In genomic region chr7:88111136-88111748, GRCh38 we compare ENCODE assay signal across 8 cellular contexts.
DNase-seq lines count a peak whose midpoint lies in the region; ATAC-seq and TF ChIP-seq lines count a peak whose summit lies in the region.

No MANE protein-coding gene starts in this region.

- H3K4me1 Mint-ChIP-seq in activated CD4-positive, alpha-beta memory T cell treated with anti-CD3 and anti-CD28 coated beads for 36 hours (ENCODE audit: low read depth), result peaks cover 6% of the 10 kb centered on the region

- H3K36me3 Mint-ChIP-seq in activated CD4-positive, alpha-beta memory T cell treated with anti-CD3 and anti-CD28 coated beads for 36 hours, result no peaks in the 10 kb centered on the region

- no peak for ATAC-seq in GM19463 (IDR thresholded peaks at IDR 0.05; ENCODE audit: unreplicated experiment)

- DNase-seq in BE2C (no peak), GM19238 (ENCODE audit: insufficient read length, low spot score) (peak; percentile 9), Karpas-422 (peak; percentile 79), RPMI8226 (peak; percentile 58), fibroblast of peridontal ligament (ENCODE audit: extremely low read depth) (peak; percentile 71), pons (ENCODE audit: low spot score) (peak; percentile 74)
- no peak for DNase-seq in activated CD4-positive, alpha-beta memory T cell treated with anti-CD3 and anti-CD28 coated beads for 36 hours

- 0 out of 2 replicates have a peak, but pooled peaks cover 6% of the 10 kb centered on the region for H4K20me1 ChIP-seq in Karpas-422 (ENCODE audit: insufficient read depth, low read depth, low read length)

- H3K27ac Mint-ChIP-seq in activated CD4-positive, alpha-beta memory T cell treated with anti-CD3 and anti-CD28 coated beads for 36 hours, result no peak overlapping the region

- H3K27ac ChIP-seq in Karpas-422 (ENCODE audit: low read length), result no peak overlapping the region

- no peaks in the 10 kb centered on the region for H3K9me3 Mint-ChIP-seq in activated CD4-positive, alpha-beta memory T cell treated with anti-CD3 and anti-CD28 coated beads for 36 hours

- no peaks in the 10 kb centered on the region for H3K36me3 ChIP-seq in BE2C
- no peaks in the 10 kb centered on the region for H3K36me3 ChIP-seq in Karpas-422 (ENCODE audit: insufficient read depth, low read length)

- H3K27me3 Mint-ChIP-seq in activated CD4-positive, alpha-beta memory T cell treated with anti-CD3 and anti-CD28 coated beads for 36 hours, result no peaks in the 10 kb centered on the region

- H3K9me3 ChIP-seq in BE2C (no peaks in the 10 kb centered on the region), Karpas-422 (ENCODE audit: low read length) (no peaks in the 10 kb centered on the region)

- intact Hi-C loops in activated CD4-positive, alpha-beta memory T cell treated with anti-CD3 and anti-CD28 coated beads for 36 hours (cut with micrococcal nuclease), result loop anchor here (1.0 to 10.0 kb wide), 4 partner anchors 226 to 796 kb away; partner anchors contain the start of gene RUNDC3B

- POLR2A ChIA-PET in activated CD4-positive, alpha-beta memory T cell treated with anti-CD3 and anti-CD28 coated beads for 36 hours (lab: Charles Lee), result no interaction called here

- no peaks in the 10 kb centered on the region for H3K9me2 ChIP-seq in Karpas-422 (replicated peaks; ENCODE audit: insufficient read depth, low read length)

- H3K4me3 ChIP-seq in BE2C (ENCODE audit: low read depth, low read length) (no peak overlapping the region), Karpas-422 (ENCODE audit: low read length) (no peak overlapping the region)

- no peaks in the 10 kb centered on the region for H3K79me2 ChIP-seq in Karpas-422 (ENCODE audit: low read length)

- no peak overlapping the region for H3K4me2 ChIP-seq in Karpas-422 (ENCODE audit: low read depth, low read length, poor library complexity, severe bottlenecking)

- no peaks in the 10 kb centered on the region for H3K27me3 ChIP-seq in BE2C
- no peaks in the 10 kb centered on the region for H3K27me3 ChIP-seq in Karpas-422 (ENCODE audit: low read length)

- H2AFZ ChIP-seq in Karpas-422 (ENCODE audit: low read length), result no peak overlapping the region

- no peak overlapping the region for H3K4me3 Mint-ChIP-seq in activated CD4-positive, alpha-beta memory T cell treated with anti-CD3 and anti-CD28 coated beads for 36 hours

- CTCF ChIA-PET in activated CD4-positive, alpha-beta memory T cell treated with anti-CD3 and anti-CD28 coated beads for 36 hours (lab: Charles Lee), result interaction anchor here (0.7 to 2.9 kb wide), 5 partner anchors 15 to 605 kb away, joined by 3 to 13 read pairs (median 5); partner anchors contain the start of gene ADAM22

- TF ChIP-seq CTCF in BE2C (IDR thresholded peaks at IDR 0.05; ENCODE audit: low read depth, low read length), result peak; percentile 35; the same call in 1 of the 2 replicates

- no peaks in the 10 kb centered on the region for H3K4me1 ChIP-seq in BE2C
- no peaks in the 10 kb centered on the region for H3K4me1 ChIP-seq in Karpas-422 (ENCODE audit: low read length)

- no peak overlapping the region for H3K9ac ChIP-seq in Karpas-422 (ENCODE audit: low read length)

Comparison
In these comparisons a context has a peak if more than half of its experiments do, and no peak if none do; other contexts are left out.
1. DNase-seq: peak in GM19238 (single experiment), Karpas-422 (single experiment), RPMI8226 (single experiment), fibroblast of peridontal ligament (single experiment) and pons (single experiment); none in BE2C (single experiment) and activated CD4-positive, alpha-beta memory T cell treated with anti-CD3 and anti-CD28 coated beads for 36 hours (single experiment).